8 cellular contexts compared by ENCODE assay signal in genomic region chr6:138455746-138456392, GRCh38.
DNase-seq lines count a peak whose midpoint lies in the region; ATAC-seq lines count a peak whose summit lies in the region.

No MANE protein-coding gene starts in this region.

- no peaks in the 10 kb centered on the region for H4K20me1 ChIP-seq in BLaER1

- ATAC-seq in GM18909 (IDR thresholded peaks at IDR 0.05; ENCODE audit: poor library complexity, unreplicated experiment) (peak; percentile 99), HG03095 (IDR thresholded peaks at IDR 0.05; ENCODE audit: unreplicated experiment) (peak; percentile 85)

- peak; percentile 70 for DNase-seq in SW480 (ENCODE audit: low spot score)
- peak; percentile 69 for DNase-seq in foreskin melanocyte
- no peak for DNase-seq in HuH-7 (ENCODE audit: low spot score)
- no peak for DNase-seq in activated gamma-delta T cell treated with Interleukin-2 at 50 U/mL for 16 hours
- no peak for DNase-seq in RPMI8226

- no peak overlapping the region for H3K9ac ChIP-seq in BLaER1

- H3K27me3 ChIP-seq in BLaER1: no peaks in the 10 kb centered on the region

- H3K4me2 ChIP-seq in BLaER1: peak overlapping the region; percentile 50

- H3K36me3 ChIP-seq in BLaER1: peaks cover 36% of the 10 kb centered on the region

- no peak overlapping the region for H3K4me3 ChIP-seq in BLaER1

- H3K4me1 ChIP-seq in BLaER1: peaks cover 22% of the 10 kb centered on the region

- peak overlapping the region; percentile 24; the same call in 1 of the 2 replicates for H3K27ac ChIP-seq in BLaER1

- no peaks in the 10 kb centered on the region for H3K9me3 ChIP-seq in BLaER1

Comparison
In these comparisons a context has a peak if more than half of its experiments do, and no peak if none do; other contexts are left out.
1. DNase-seq: peak in SW480 (single experiment) and foreskin melanocyte (single experiment); none in HuH-7 (single experiment), activated gamma-delta T cell treated with Interleukin-2 at 50 U/mL for 16 hours (single experiment) and RPMI8226 (single experiment).